Comparison of ENCODE assay signal across 8 cellular contexts in genomic region chr1:155322953-155323728, GRCh38. TPM values are rescaled to one million over a fixed set of nuclear protein-coding genes. Genes with fewer than 3 reads are reported as not detected.
A peak's percentile ranks its signal among the peaks of the same experiment; 100 is the strongest.
DNase-seq lines count a peak whose midpoint lies in the region; ATAC-seq and TF ChIP-seq lines count a peak whose summit lies in the region.

No MANE protein-coding gene starts in this region.

- peak; percentile 33 to 80 for TF ChIP-seq EP300 in tibial nerve (IDR thresholded peaks at IDR 0.05)

- peak in 1 of 2 donors; percentile 58 for TF ChIP-seq POLR2A in adrenal gland (IDR thresholded peaks at IDR 0.05)
- peak in 1 of 2 donors; percentile 34 for TF ChIP-seq POLR2A in heart left ventricle (IDR thresholded peaks at IDR 0.05)
- peak; percentile 40 to 47 for TF ChIP-seq POLR2A in tibial nerve (IDR thresholded peaks at IDR 0.05)

- peaks cover 26 to 43% of the 10 kb centered on the region in 2 donors for H3K4me1 ChIP-seq in adrenal gland (replicated peaks in 1 of 2)
- H3K4me1 ChIP-seq in heart left ventricle = peaks cover 6 to 51% (median 31%) of the 10 kb centered on the region in 12 donors
- H3K4me1 ChIP-seq in tibial nerve = peaks cover 0 to 53% (median 25%) of the 10 kb centered on the region in 4 donors

- H3K27me3 ChIP-seq in adrenal gland = no peaks in the 10 kb centered on the region
- no peaks in the 10 kb centered on the region for H3K27me3 ChIP-seq in heart left ventricle
- H3K27me3 ChIP-seq in tibial nerve = no peaks in the 10 kb centered on the region

- in situ Hi-C loops in G401 (cut with HindIII; ENCODE audit: low sequenced_read_pairs) = no loop called here

- H3K4me3 ChIP-seq in adrenal gland (peak overlapping the region in 3 of 4 donors; percentile 78 to 82 (median 80)), heart left ventricle (peak overlapping the region; percentile 49 to 93 (median 80)), tibial nerve (peak overlapping the region; percentile 53 to 89 (median 64))

- peak; percentile 83 for DNase-seq in G401 (ENCODE audit: low spot score)
- peak; percentile 82 to 95 (median 89) for DNase-seq in NCI-H1417 (lab: John Stamatoyannopoulos, UW)
- DNase-seq in T-helper 1 cell = peak; percentile 63 to 83 (median 79)
- peak; percentile 91 to 95 (median 93) for DNase-seq in adrenal gland
- peak; percentile 90 to 95 (median 93) for DNase-seq in heart left ventricle
- peak; percentile 84 for DNase-seq in pons (ENCODE audit: low spot score)
- peak; percentile 80 to 87 for DNase-seq in tibial nerve (ENCODE audit: low spot score in 2 of 2)

- WGBS in adrenal gland, 4 donors = 0 to 2% (median 1%) methylated on average over 16 to 56 of the region's 58 CpGs
- WGBS in heart left ventricle, 4 donors = 1% methylated on average over 33 to 58 of the region's 58 CpGs
- WGBS in tibial nerve, 2 donors = 1% methylated on average over 34 to 41 of the region's 58 CpGs

- H3K36me3 ChIP-seq in adrenal gland (replicated peaks in 1 of 2) (peaks cover 0 to 20% of the 10 kb centered on the region in 2 donors), heart left ventricle (peaks cover 0 to 38% (median 26%) of the 10 kb centered on the region in 9 donors), tibial nerve (peaks cover 0 to 34% (median 2%) of the 10 kb centered on the region in 3 donors)

- no peaks in the 10 kb centered on the region for H3K9me3 ChIP-seq in adrenal gland (replicated peaks in 1 of 3)
- no peaks in the 10 kb centered on the region for H3K9me3 ChIP-seq in heart left ventricle
- H3K9me3 ChIP-seq in tibial nerve = no peaks in the 10 kb centered on the region

- H3K27ac ChIP-seq in adrenal gland (peak overlapping the region; percentile 77 to 97 (median 94)), heart left ventricle (peak overlapping the region; percentile 92 to 99 (median 95)), tibial nerve (peak overlapping the region; percentile 96 to 100 (median 98))

- ATAC-seq in HG02571 (IDR thresholded peaks at IDR 0.05; ENCODE audit: unreplicated experiment) = peak; percentile 44
- peak; percentile 5 to 57 (median 46) for ATAC-seq in heart left ventricle

- TF ChIP-seq CTCF in adrenal gland (IDR thresholded peaks at IDR 0.05) = peak; percentile 75 to 96 (median 92)
- TF ChIP-seq CTCF in heart left ventricle (IDR thresholded peaks at IDR 0.05) = peak; percentile 91 to 100 (median 96)
- peak; percentile 98 to 99 (median 98) for TF ChIP-seq CTCF in tibial nerve (IDR thresholded peaks at IDR 0.05)

- intact Hi-C loops in adrenal gland (cut with DNase I) (loop anchor here (5.0 kb wide), 2 partner anchors 46 to 71 kb away; partner anchors contain the start of gene HCN3 (in 1 of the 2)), heart left ventricle (cut with DNase I) (loop anchor here (1.0 to 10.0 kb wide), 13 partner anchors 14 to 269 kb away; partner anchors contain the start of genes HCN3 (in 8 of the 10), FDPS (in 3 of the 10), ASH1L (in 2 of the 10) and MTX1 (in 1 of the 10))

RNA-seq across cellular contexts. Expression of gene RUSC1, which starts 2.4 kb away (rescaled TPM):
- total RNA-seq in G401 (2014; rRNA removed; shearing (Covaris generic)) = 23.9 and 35.0 TPM in 2 replicates
- total RNA-seq in adrenal gland (10 to 100 TPM; 10.8 to 64.9 (median 27.3) TPM), heart left ventricle (10 to 100 TPM; 14.6 to 28.0 (median 16.3) TPM), tibial nerve (10 to 100 TPM; 22.2 to 36.0 (median 26.5) TPM)
- polyA plus RNA-seq in adrenal gland (100 to 1,000 TPM in 1 of 3 donors, 10 to 100 TPM in 2; 15.1 to 111 (median 53.7) TPM), heart left ventricle (10 to 100 TPM; 16.3 to 25.9 TPM)

RNA-seq across cellular contexts. Expression of gene FDPS, which starts 14.5 kb away (rescaled TPM):
- total RNA-seq in G401 (2014; rRNA removed; shearing (Covaris generic)) = 357 and 361 TPM in 2 replicates
- total RNA-seq in adrenal gland = 1,000 to 10,000 TPM in 1 of 8 donors, 100 to 1,000 TPM in 7; 107 to 1,119 (median 172) TPM
- 1,000 to 10,000 TPM in 1 of 3 donors, 100 to 1,000 TPM in 2; 167 to 2,274 (median 225) TPM for polyA plus RNA-seq in adrenal gland
- total RNA-seq in heart left ventricle = 10 to 100 TPM; 63.7 to 87.9 (median 77.6) TPM
- 100 to 1,000 TPM in 1 of 2 donors, 10 to 100 TPM in 1; 67.0 to 120 TPM for polyA plus RNA-seq in heart left ventricle
- 100 to 1,000 TPM in 3 of 4 donors, 10 to 100 TPM in 1; 88.2 to 143 (median 125) TPM for total RNA-seq in tibial nerve

RNA-seq across cellular contexts. Expression of gene PKLR, which starts 21.9 kb away (rescaled TPM):
- not detected in 2 replicates for total RNA-seq in G401 (2014; rRNA removed; shearing (Covaris generic))
- total RNA-seq in adrenal gland (under 1 TPM in 2 of 8 donors, not detected in 6; 0.18 to 0.34 TPM), heart left ventricle (under 1 TPM in 1 of 9 donors, not detected in 8; 0.09 TPM), tibial nerve (under 1 TPM in 3 of 4 donors, not detected in 1; 0.20 to 0.66 (median 0.21) TPM)
- polyA plus RNA-seq in adrenal gland (under 1 TPM in 2 of 3 donors, not detected in 1; 0.10 to 0.24 TPM), heart left ventricle (not detected)

RNA-seq across cellular contexts. Expression of gene HCN3, which starts 45.9 kb away (rescaled TPM):
- total RNA-seq in G401 (2014; rRNA removed; shearing (Covaris generic)) = 1.1 and 3.3 TPM in 2 replicates
- total RNA-seq in adrenal gland (1 to 10 TPM; 1.0 to 6.5 (median 3.7) TPM), heart left ventricle (1 to 10 TPM in 4 of 9 donors, under 1 TPM in 5; 0.49 to 1.7 (median 0.99) TPM), tibial nerve (1 to 10 TPM; 1.7 to 2.7 (median 2.4) TPM)
- polyA plus RNA-seq in adrenal gland (10 to 100 TPM in 1 of 3 donors, 1 to 10 TPM in 2; 3.1 to 14.5 (median 6.2) TPM), heart left ventricle (1 to 10 TPM; 1.2 to 1.4 TPM)

RNA-seq across cellular contexts. Expression of gene CLK2, which starts 49.8 kb away (rescaled TPM):
- 32.1 and 47.4 TPM in 2 replicates for total RNA-seq in G401 (2014; rRNA removed; shearing (Covaris generic))
- total RNA-seq in adrenal gland = 10 to 100 TPM; 10.7 to 94.2 (median 54.9) TPM
- polyA plus RNA-seq in adrenal gland = 100 to 1,000 TPM in 2 of 3 donors, 10 to 100 TPM in 1; 47.1 to 162 (median 122) TPM
- 10 to 100 TPM in 8 of 9 donors, 1 to 10 TPM in 1; 9.6 to 26.1 (median 17.2) TPM for total RNA-seq in heart left ventricle
- 10 to 100 TPM; 15.9 to 22.8 TPM for polyA plus RNA-seq in heart left ventricle
- total RNA-seq in tibial nerve = 10 to 100 TPM; 41.0 to 70.6 (median 52.3) TPM

Comparison
In these comparisons a context has a peak if more than half of its experiments do, and no peak if none do; other contexts are left out.
1. Peak in every context shown above with its lines: DNase-seq, ATAC-seq, H3K4me3 ChIP-seq and H3K27ac ChIP-seq.